ENCODE assay signal across 8 cellular contexts in genomic region chr4:99816611-99817309, GRCh38. TPM values are rescaled to one million over a fixed set of nuclear protein-coding genes. Genes with fewer than 3 reads are reported as not detected.
A peak's percentile ranks its signal among the peaks of the same experiment; 100 is the strongest.
DNase-seq lines count a peak whose midpoint lies in the region; ATAC-seq and TF ChIP-seq lines count a peak whose summit lies in the region.

Gene DAPP1, plus strand, starts transcription at chr4:99816827. Its CDS starts 87 bp downstream, at chr4:99816914.

- H3K27ac ChIP-seq in BLaER1 treated with 17β-estradiol and CSF1 and Interleukin-3, amounts not matched to agents 10 nM and 100 nM = peak within 1 kb of the TSS in 7 of 11 experiments; percentile 0 to 75 (median 49); a peak in 11 of 22 replicates
- peak within 1 kb of the TSS; percentile 77 for H3K27ac ChIP-seq in HL-60 (replicated peaks)

- H3K9me3 Mint-ChIP-seq in activated CD4-positive, alpha-beta T cell treated with anti-CD3 and anti-CD28 coated beads, Interleukin-2, amount 10 ng/mL, durations not matched to agents 7 days and 5 days = no peaks in the 10 kb centered on the region

- H3K4me1 ChIP-seq in BLaER1 treated with 17β-estradiol and CSF1 and Interleukin-3, amounts not matched to agents 10 nM and 100 nM = peaks cover 25 to 70% (median 33%) of the 10 kb centered on the region in 10 experiments

- H3K9ac ChIP-seq in BLaER1 treated with 17β-estradiol and CSF1 and Interleukin-3, amounts not matched to agents 10 nM and 100 nM = peak within 1 kb of the TSS in 5 of 11 experiments; percentile 47 to 77 (median 77); a peak in 11 of 22 replicates

- CTCF ChIA-PET in activated CD4-positive, alpha-beta T cell treated with anti-CD3 and anti-CD28 coated beads, Interleukin-2, amount 10 ng/mL, durations not matched to agents 7 days and 5 days (lab: Charles Lee) = interaction anchor here (0.7 to 2.0 kb wide), 11 partner anchors 8 to 277 kb away, joined by 3 to 5 read pairs (median 3); partner anchors contain the start of gene TRMT10A

- H4K20me1 ChIP-seq in BLaER1 treated with 17β-estradiol and CSF1 and Interleukin-3, amounts not matched to agents 10 nM and 100 nM = peaks cover 0 to 10% (median 0%) of the 10 kb centered on the region in 11 experiments; a peak in 2 of 22 replicates

- H3K27me3 ChIP-seq in BLaER1 treated with 17β-estradiol and CSF1 and Interleukin-3, amounts not matched to agents 10 nM and 100 nM = no peaks in the 10 kb centered on the region
- H3K27me3 ChIP-seq in HL-60 (ENCODE audit: insufficient read depth, poor library complexity, severe bottlenecking) = no peaks in the 10 kb centered on the region

- no peaks in the 10 kb centered on the region for H3K27me3 Mint-ChIP-seq in activated CD4-positive, alpha-beta T cell treated with anti-CD3 and anti-CD28 coated beads, Interleukin-2, amount 10 ng/mL, durations not matched to agents 7 days and 5 days

- TF ChIP-seq CTCF in HL-60 (IDR thresholded peaks at IDR 0.05; ENCODE audit: insufficient read depth, low read length) (no peak), epithelial cell of esophagus (IDR thresholded peaks at IDR 0.05; ENCODE audit: insufficient read depth, low read depth, low read length, missing control alignments) (no peak)

- H3K4me2 ChIP-seq in BLaER1 treated with 17β-estradiol and CSF1 and Interleukin-3, amounts not matched to agents 10 nM and 100 nM = peak within 1 kb of the TSS; percentile 17 to 95 (median 67)

- peak; percentile 97 for ATAC-seq in GM19468 (IDR thresholded peaks at IDR 0.05; ENCODE audit: extremely low read depth, unreplicated experiment)

- peak within 1 kb of the TSS; percentile 83 for H3K4me3 Mint-ChIP-seq in activated CD4-positive, alpha-beta T cell treated with anti-CD3 and anti-CD28 coated beads, Interleukin-2, amount 10 ng/mL, durations not matched to agents 7 days and 5 days

- H3K36me3 ChIP-seq in BLaER1 treated with 17β-estradiol and CSF1 and Interleukin-3, amounts not matched to agents 10 nM and 100 nM = peaks cover 0 to 3% (median 0%) of the 10 kb centered on the region in 11 experiments; a peak in 1 of 22 replicates

- H3K36me3 Mint-ChIP-seq in activated CD4-positive, alpha-beta T cell treated with anti-CD3 and anti-CD28 coated beads, Interleukin-2, amount 10 ng/mL, durations not matched to agents 7 days and 5 days (ENCODE audit: low read depth) = peaks cover 26% of the 10 kb centered on the region

- DNase-seq in HL-60 (ENCODE audit: low read depth in 1 of 2, low spot score in 1 of 2) (peak; percentile 71 to 92), epithelial cell of esophagus (ENCODE audit: low read depth) (peak; percentile 100), cerebellar nuclear complex (lab: John Stamatoyannopoulos, UW) (no peak), foreskin melanocyte (no peak)
- peak; percentile 92 for DNase-seq in activated CD4-positive, alpha-beta T cell treated with anti-CD3 and anti-CD28 coated beads, Interleukin-2, amount 10 ng/mL, durations not matched to agents 7 days and 5 days
- DNase-seq in stimulated activated CD4-positive, alpha-beta T cell treated with anti-CD3 and anti-CD28 coated beads, Interleukin-15, amount 100 ng/mL, for 1 hour (ENCODE audit: low read depth in 1 of 2, low spot score in 1 of 2) = peak; percentile 37 to 41

- peak within 1 kb of the TSS; percentile 94 for H3K27ac Mint-ChIP-seq in activated CD4-positive, alpha-beta T cell treated with anti-CD3 and anti-CD28 coated beads, Interleukin-2, amount 10 ng/mL, durations not matched to agents 7 days and 5 days

- no peaks in the 10 kb centered on the region for H3K9me3 ChIP-seq in BLaER1 treated with 17β-estradiol and CSF1 and Interleukin-3, amounts not matched to agents 10 nM and 100 nM (replicated peaks in 1 of 11)

- POLR2A ChIA-PET in activated CD4-positive, alpha-beta T cell treated with anti-CD3 and anti-CD28 coated beads, Interleukin-2, amount 10 ng/mL, durations not matched to agents 7 days and 5 days (lab: Charles Lee) = interaction anchor here (0.6 to 2.3 kb wide), 6 partner anchors 30 to 254 kb away, joined by 3 to 8 read pairs (median 5); partner anchors contain the start of genes DNAJB14, H2AZ1 and TRMT10A

- H3K4me3 ChIP-seq in BLaER1 treated with 17β-estradiol and CSF1 and Interleukin-3, amounts not matched to agents 10 nM and 100 nM = peak within 1 kb of the TSS in 5 of 10 experiments; percentile 49 to 68 (median 66); a peak in 10 of 20 replicates
- H3K4me3 ChIP-seq in HL-60 (replicated peaks; ENCODE audit: insufficient read depth, low read length) (peak within 1 kb of the TSS; percentile 81), epithelial cell of esophagus (ENCODE audit: low read length) (peak within 1 kb of the TSS; percentile 64)

- peaks cover 60% of the 10 kb centered on the region for H3K4me1 Mint-ChIP-seq in activated CD4-positive, alpha-beta T cell treated with anti-CD3 and anti-CD28 coated beads, Interleukin-2, amount 10 ng/mL, durations not matched to agents 7 days and 5 days

RNA-seq across cellular contexts. Expression of gene DAPP1, which starts in this region (rescaled TPM):
- total RNA-seq in activated CD4-positive, alpha-beta T cell treated with anti-CD3 and anti-CD28 coated beads, Interleukin-2, amount 10 ng/mL, durations not matched to agents 7 days and 5 days = 10 to 100 TPM; 39.5 TPM

Comparison
In these comparisons a context has a peak if more than half of its experiments do, and no peak if none do; other contexts are left out.
1. DNase-seq: peak in HL-60 (2 of 2), activated CD4-positive, alpha-beta T cell treated with anti-CD3 and anti-CD28 coated beads, Interleukin-2, amount 10 ng/mL, durations not matched to agents 7 days and 5 days (single experiment), epithelial cell of esophagus (single experiment) and stimulated activated CD4-positive, alpha-beta T cell treated with anti-CD3 and anti-CD28 coated beads, Interleukin-15, amount 100 ng/mL, for 1 hour (2 of 2); none in cerebellar nuclear complex (0 of 2) and foreskin melanocyte (single experiment).